1 cellular context compared by ENCODE assay signal in the genomic region with DNA sequence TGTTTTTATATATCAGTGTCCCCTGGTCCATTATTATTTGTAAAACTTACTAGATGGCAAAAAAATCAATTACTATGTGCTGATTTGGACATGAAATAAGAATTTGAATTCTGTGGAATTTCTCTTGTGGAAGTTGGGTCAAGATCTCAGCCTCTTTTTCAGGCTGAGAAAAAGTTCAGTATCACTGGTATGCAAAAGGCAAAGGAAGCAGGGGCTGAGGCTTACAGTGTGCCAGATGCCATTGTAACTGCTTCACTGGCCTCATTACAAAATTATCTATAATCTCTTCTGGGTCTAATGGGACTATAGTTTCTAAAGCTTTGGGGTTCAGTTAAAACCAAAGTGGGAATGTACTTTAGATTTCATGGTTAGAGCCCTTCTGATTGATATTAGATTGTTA.
TF ChIP-seq lines count a peak whose summit lies in the region.

No MANE protein-coding gene starts in this region.

TF ChIP-seq in IMR-90, 13 proteins besides CTCF, POLR2A, EP300 and RAD21 (continued from another document):
- TF ChIP-seq CHD1 (IDR thresholded peaks at IDR 0.05; ENCODE audit: low read depth, low read length), result no peak
- TF ChIP-seq NFE2L2 (IDR thresholded peaks at IDR 0.05; ENCODE audit: low read depth, low read length), result no peak
- no peak for TF ChIP-seq MXI1 (IDR thresholded peaks at IDR 0.05; ENCODE audit: borderline replicate concordance, low read depth, low read length)
- no peak for TF ChIP-seq MAZ (IDR thresholded peaks at IDR 0.05; ENCODE audit: borderline replicate concordance, low read depth, low read length)
- TF ChIP-seq MAFK (IDR thresholded peaks at IDR 0.05; ENCODE audit: low read depth, low read length), result no peak
